1 cellular context compared by ENCODE assay signal in the genomic region with DNA sequence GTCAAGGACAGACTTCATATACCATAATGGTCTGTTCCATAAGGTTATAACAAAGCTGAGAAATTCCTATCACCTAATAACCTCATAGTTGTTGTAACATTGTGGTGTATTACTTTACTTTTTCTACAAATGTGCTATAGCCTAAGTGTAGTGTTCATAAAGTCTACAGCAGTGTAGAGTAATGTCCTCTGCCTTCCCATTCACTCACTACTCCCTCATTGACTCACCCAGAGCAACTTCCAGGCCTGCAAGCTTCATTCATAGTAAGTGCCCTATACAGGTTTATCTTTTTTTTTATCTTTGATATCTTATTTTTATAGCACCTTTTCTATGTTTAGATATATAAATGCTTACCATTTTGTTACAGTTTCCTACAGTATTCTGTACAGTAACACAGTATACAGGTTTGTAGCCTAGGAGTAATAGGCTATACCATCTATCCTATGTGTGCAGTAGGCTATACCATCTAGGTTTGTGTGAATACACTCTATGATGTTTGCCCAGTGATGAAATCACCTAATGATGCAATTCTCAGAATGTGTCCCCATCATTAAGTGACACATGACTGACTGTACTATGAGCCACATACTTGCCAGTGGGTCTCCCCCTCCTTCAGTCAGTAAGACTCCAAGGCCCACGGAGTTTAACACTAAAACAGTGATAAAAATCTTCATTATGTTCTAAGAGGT.
TF ChIP-seq lines count a peak whose summit lies in the region.

No MANE protein-coding gene starts in this region.

TF ChIP-seq in K562, 482 proteins besides CTCF, POLR2A, EP300 and RAD21 (continued from another document):
- TF ChIP-seq FOSL1 (tag; conservative IDR thresholded peaks at IDR 0.05) = peak; percentile 89
- no peak for TF ChIP-seq SMAD3 (CRISPR knock-in tag; conservative IDR thresholded peaks at IDR 0.05)
